Comparison of ENCODE assay signal across 2 cellular contexts in genomic region chr9:131707677-131708612, GRCh38.
TF ChIP-seq lines count a peak whose summit lies in the region.

No MANE protein-coding gene starts in this region.

TF ChIP-seq in K562, 482 proteins besides CTCF, POLR2A, EP300 and RAD21 (continued from another document and continues in another):
- TF ChIP-seq RAD51 (IDR thresholded peaks at IDR 0.05; ENCODE audit: borderline replicate concordance, low read depth) (peak; percentile 57; the same call in 1 of the 2 replicates), ZNF77 (CRISPR knock-in tag; IDR thresholded peaks at IDR 0.05) (no peak), HDAC2 (IDR thresholded peaks at IDR 0.05) (peak; percentile 82), MITF (IDR thresholded peaks at IDR 0.05) (peak; percentile 81), NR2C1 (IDR thresholded peaks at IDR 0.05) (no peak; the same call in 1 of the 2 replicates), NR2C1 (tag; IDR thresholded peaks at IDR 0.05) (no peak), RFX1 (IDR thresholded peaks at IDR 0.05) (no peak), MNT (conservative IDR thresholded peaks at IDR 0.05) (peak in 1 of 2 experiments; percentile 55; a peak in 1 of 4 replicates), ATF3 (IDR thresholded peaks at IDR 0.05) (peak; percentile 81), ATF3 (CRISPR knock-in tag; conservative IDR thresholded peaks at IDR 0.05) (no peak), ZNF639 (CRISPR knock-in tag; conservative IDR thresholded peaks at IDR 0.05 in 1 of 2, IDR thresholded peaks at IDR 0.05 in 1 of 2) (no peak), CREB3 (tag; conservative IDR thresholded peaks at IDR 0.05; ENCODE audit: low read depth) (0 out of 2 replicates have a peak, but pooled peaks have one; percentile 25), EP400 (IDR thresholded peaks at IDR 0.05) (peak; percentile 42; the same call in 1 of the 2 replicates), HDAC1 (IDR thresholded peaks at IDR 0.05) (peak in 1 of 2 experiments; percentile 53; a peak in 1 of 4 replicates), USF2 (CRISPR knock-in tag; IDR thresholded peaks at IDR 0.05) (peak; percentile 46), MYNN (IDR thresholded peaks at IDR 0.05) (no peak), MYNN (CRISPR knock-in tag; IDR thresholded peaks at IDR 0.05) (no peak), NFE2 (IDR thresholded peaks at IDR 0.05; ENCODE audit: low read depth) (peak; percentile 98), DACH1 (IDR thresholded peaks at IDR 0.05; ENCODE audit: partially characterized antibody) (peak; percentile 37)

TF ChIP-seq in HepG2, 621 proteins besides CTCF, POLR2A, EP300 and RAD21 (continued from another document):
- TF ChIP-seq REPIN1 (CRISPR knock-in tag; IDR thresholded peaks at IDR 0.05; ENCODE audit: borderline replicate concordance, low read depth), result no peak
- TF ChIP-seq ATRX (CRISPR knock-in tag; IDR thresholded peaks at IDR 0.05; ENCODE audit: borderline replicate concordance), result no peak
- 0 out of 2 replicates have a peak, but pooled peaks have one; percentile 13 for TF ChIP-seq SOX5 (CRISPR knock-in tag; IDR thresholded peaks at IDR 0.05; ENCODE audit: borderline replicate concordance)
- no peak for TF ChIP-seq SIN3B (IDR thresholded peaks at IDR 0.05; ENCODE audit: low read length)
- no peak for TF ChIP-seq GABPB1 (CRISPR knock-in tag; IDR thresholded peaks at IDR 0.05)
- peak; percentile 32; the same call in 1 of the 2 replicates for TF ChIP-seq MED1 (CRISPR knock-in tag; IDR thresholded peaks at IDR 0.05)
- TF ChIP-seq SYNCRIP (IDR thresholded peaks at IDR 0.05; ENCODE audit: insufficient read depth, low read depth, low read length), result no peak
- peak; percentile 33; the same call in 1 of the 2 replicates for TF ChIP-seq ARID4A (CRISPR knock-in tag; IDR thresholded peaks at IDR 0.05; ENCODE audit: borderline replicate concordance)
- peak; percentile 18; the same call in 1 of the 2 replicates for TF ChIP-seq FOSL2 (CRISPR knock-in tag; IDR thresholded peaks at IDR 0.05)
- TF ChIP-seq SP4 (CRISPR knock-in tag; IDR thresholded peaks at IDR 0.05), result no peak
- TF ChIP-seq PREB (CRISPR knock-in tag; IDR thresholded peaks at IDR 0.05), result no peak
- TF ChIP-seq HOXA3 (CRISPR knock-in tag; IDR thresholded peaks at IDR 0.05), result peak; percentile 36; the same call in 1 of the 2 replicates
- no peak for TF ChIP-seq E2F5 (CRISPR knock-in tag; conservative IDR thresholded peaks at IDR 0.05)
- TF ChIP-seq JDP2 (CRISPR knock-in tag; IDR thresholded peaks at IDR 0.05; ENCODE audit: borderline replicate concordance), result no peak
- 0 out of 2 replicates have a peak, but pooled peaks have one; percentile 27 for TF ChIP-seq MAFF (IDR thresholded peaks at IDR 0.05; ENCODE audit: low read depth, low read length)
- no peak for TF ChIP-seq SUZ12 (IDR thresholded peaks at IDR 0.05; ENCODE audit: low read depth, low read length)
- no peak for TF ChIP-seq ZSCAN22 (CRISPR knock-in tag; IDR thresholded peaks at IDR 0.05)
- TF ChIP-seq SP2 (CRISPR knock-in tag; IDR thresholded peaks at IDR 0.05), result no peak
- no peak for TF ChIP-seq DRAP1 (CRISPR knock-in tag; IDR thresholded peaks at IDR 0.05)
- TF ChIP-seq ZNF7 (CRISPR knock-in tag; IDR thresholded peaks at IDR 0.05), result no peak
- TF ChIP-seq BRD4 (CRISPR knock-in tag; IDR thresholded peaks at IDR 0.05), result no peak
- no peak for TF ChIP-seq PHF5A (CRISPR knock-in tag; IDR thresholded peaks at IDR 0.05; ENCODE audit: low read depth, unreplicated experiment)
- no peak for TF ChIP-seq THYN1 (CRISPR knock-in tag; IDR thresholded peaks at IDR 0.05; ENCODE audit: borderline replicate concordance, low read depth)
- no peak for TF ChIP-seq HHEX (CRISPR knock-in tag; IDR thresholded peaks at IDR 0.05)
- TF ChIP-seq CHD4 (IDR thresholded peaks at IDR 0.05; ENCODE audit: borderline replicate concordance, low read length), result no peak
- no peak for TF ChIP-seq POGZ (CRISPR knock-in tag; IDR thresholded peaks at IDR 0.05)
- TF ChIP-seq ZBTB33 (CRISPR knock-in tag; IDR thresholded peaks at IDR 0.05), result peak; percentile 67
TF ChIP-seq in HepG2: peak in this region for 27.
